15 cellular contexts compared by ENCODE assay signal in the genomic region with DNA sequence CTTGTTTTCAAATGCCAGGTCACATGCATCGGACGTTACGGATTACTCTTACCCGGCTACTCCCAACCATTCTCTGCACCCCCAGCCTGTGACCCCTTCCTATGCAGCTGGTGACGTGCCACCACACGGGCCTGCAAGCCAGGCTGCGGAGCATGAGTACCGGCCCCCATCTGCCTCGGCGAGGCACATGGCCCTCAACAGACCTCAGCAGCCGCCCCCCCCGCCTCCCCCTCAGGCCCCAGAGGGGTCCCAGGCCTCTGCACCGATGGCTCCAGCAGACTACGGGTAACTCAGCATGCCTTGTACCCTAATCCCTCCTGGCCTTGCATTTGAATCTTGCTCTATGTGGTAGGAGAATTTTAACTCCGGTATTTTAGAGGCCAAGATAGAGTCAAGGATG.
DNase-seq lines count a peak whose midpoint lies in the region; ATAC-seq and TF ChIP-seq lines count a peak whose summit lies in the region.
"Had no signal": no experiment of that assay in that cellular context is flagged by ENCODE, and none has a peak within 500 bp of the region (broad histone marks: within the 10 kb centered on the region; RNA-seq: fewer than 3 reads in every experiment).

No MANE protein-coding gene starts in this region.

- no peak for ATAC-seq in HG02588 (IDR thresholded peaks at IDR 0.05; ENCODE audit: unreplicated experiment)
- no peak for ATAC-seq in GM21825 (IDR thresholded peaks at IDR 0.05; ENCODE audit: unreplicated experiment)
- no peak for ATAC-seq in Right ventricle myocardium inferior
- ATAC-seq: CD8-positive, alpha-beta T cell had no signal

- no peak overlapping the region for H2AFZ ChIP-seq in OCI-LY3 (ENCODE audit: low read depth, low read length)

- no peak for TF ChIP-seq CTCF in OCI-LY3 (IDR thresholded peaks at IDR 0.05; ENCODE audit: low read depth, low read length)
- no peak for TF ChIP-seq CTCF in nephron (IDR thresholded peaks at IDR 0.05; ENCODE audit: unreplicated experiment in 3 of 3)

- peak overlapping the region in 2 of 3 experiments; percentile 72 to 81 for H3K27ac Mint-ChIP-seq in nephron
- H3K27ac Mint-ChIP-seq: B cell; CD8-positive, alpha-beta T cell had no signal

- H3K4me1 ChIP-seq in OCI-LY3 (ENCODE audit: low read length) = peaks cover 23% of the 10 kb centered on the region
- H3K4me1 ChIP-seq: HAP-1 had no signal

- DNase-seq in retina (peak; percentile 31), Right ventricle myocardium inferior (ENCODE audit: missing footprints) (no peak)
- DNase-seq: Calu3; CD8-positive, alpha-beta T cell; DMS79 treated with DMSO at 0.1 percent for 48 hours; GF-D8 had no signal

- H3K27ac ChIP-seq in OCI-LY3 (ENCODE audit: low read length) (no peak overlapping the region), cingulate gyrus (ENCODE audit: low read depth, low read length) (peak overlapping the region; percentile 42)
- H3K27ac ChIP-seq: HL-60 had no signal

- H3K9me3 ChIP-seq in OCI-LY3 (ENCODE audit: insufficient read depth, low read length) = no peaks in the 10 kb centered on the region
- H3K9me3 ChIP-seq: BLaER1 treated with 17β-estradiol and CSF1 and Interleukin-3, amounts not matched to agents 10 nM and 100 nM; HAP-1 had no signal

- H3K4me1 Mint-ChIP-seq in nephron = peaks cover 24% of the 10 kb centered on the region
- H3K4me1 Mint-ChIP-seq: B cell had no signal

- H3K4me3 Mint-ChIP-seq in nephron = no peak overlapping the region
- H3K4me3 Mint-ChIP-seq: B cell; CD8-positive, alpha-beta T cell had no signal

- H3K36me3 Mint-ChIP-seq in nephron (ENCODE audit: low read depth) = peaks cover 53% of the 10 kb centered on the region
- H3K36me3 Mint-ChIP-seq: CD8-positive, alpha-beta T cell had no signal

- no peak overlapping the region for H3K4me3 ChIP-seq in OCI-LY3 (ENCODE audit: low read length)
- H3K4me3 ChIP-seq: BLaER1 treated with 17β-estradiol and CSF1 and Interleukin-3, amounts not matched to agents 10 nM and 100 nM; HAP-1 had no signal

- H3K36me3 ChIP-seq in OCI-LY3 (replicated peaks; ENCODE audit: low read depth, low read length) = no peaks in the 10 kb centered on the region
- H3K36me3 ChIP-seq: BLaER1 treated with 17β-estradiol and CSF1 and Interleukin-3, amounts not matched to agents 10 nM and 100 nM; HAP-1 had no signal

- H4K20me1 ChIP-seq in OCI-LY3 (ENCODE audit: insufficient read depth, low read length) = no peaks in the 10 kb centered on the region
- H4K20me1 ChIP-seq: BLaER1 treated with 17β-estradiol and CSF1 and Interleukin-3, amounts not matched to agents 10 nM and 100 nM had no signal

- intact Hi-C loops in Right ventricle myocardium inferior (cut with DNase I) = no loop called here

- no peaks in the 10 kb centered on the region for H3K79me2 ChIP-seq in OCI-LY3 (ENCODE audit: low read length)

- peaks cover 5% of the 10 kb centered on the region; the same call in 1 of the 2 replicates for H3K27me3 ChIP-seq in OCI-LY3 (ENCODE audit: low read depth, low read length)
- H3K27me3 ChIP-seq: BLaER1 treated with 17β-estradiol and CSF1 and Interleukin-3, amounts not matched to agents 10 nM and 100 nM had no signal

- H3K9me3 Mint-ChIP-seq in nephron = no peaks in the 10 kb centered on the region
- H3K9me3 Mint-ChIP-seq: CD8-positive, alpha-beta T cell had no signal

- H3K9ac ChIP-seq in OCI-LY3 (ENCODE audit: low read length) = no peak overlapping the region
- H3K9ac ChIP-seq: BLaER1 treated with 17β-estradiol and CSF1 and Interleukin-3, amounts not matched to agents 10 nM and 100 nM had no signal

- peak overlapping the region; percentile 64 for H3K4me2 ChIP-seq in OCI-LY3 (ENCODE audit: low read length)

- H3K27me3 Mint-ChIP-seq in nephron (ENCODE audit: low read depth) = no peaks in the 10 kb centered on the region
